ENCODE assay signal across 10 cellular contexts in the genomic region with DNA sequence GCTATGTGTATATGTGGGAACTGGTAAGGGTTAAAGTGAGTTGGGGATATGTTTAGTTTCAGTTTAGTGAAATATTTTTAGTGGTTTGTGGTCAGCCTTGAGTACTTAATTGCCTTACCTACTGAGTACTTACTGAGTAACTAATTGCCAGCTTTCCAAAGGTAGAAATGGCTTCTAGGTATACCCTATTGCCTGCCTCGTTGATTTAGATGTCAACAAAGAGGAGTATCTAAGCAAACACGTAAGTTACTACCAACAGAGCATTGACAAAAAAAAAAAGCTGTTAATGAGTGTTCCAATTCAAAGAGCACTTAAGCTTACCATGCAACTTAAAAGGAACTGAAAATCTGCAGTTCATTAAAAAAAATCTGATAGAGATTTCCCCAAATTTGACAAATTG. TPM values are rescaled to one million over a fixed set of nuclear protein-coding genes. Genes with fewer than 3 reads are reported as not detected.
DNase-seq lines count a peak whose midpoint lies in the region; ATAC-seq and TF ChIP-seq lines count a peak whose summit lies in the region.
"Had no signal": no experiment of that assay in that cellular context is flagged by ENCODE, and none has a peak within 500 bp of the region (broad histone marks: within the 10 kb centered on the region; RNA-seq: fewer than 3 reads in every experiment).

No MANE protein-coding gene starts in this region.

- H3K4me3 ChIP-seq in MM.1S (ENCODE audit: low read length): no peak overlapping the region
- H3K4me3 ChIP-seq in right cardiac atrium (ENCODE audit: low read length): no peak overlapping the region
- H3K4me3 ChIP-seq: Peyer's patch had no signal

- whole genome bisulfite sequencing in right cardiac atrium: 46% methylated on average over 2 of the region's 2 CpGs

- peaks cover 2% of the 10 kb centered on the region for H3K27me3 Mint-ChIP-seq in activated naive CD8-positive, alpha-beta T cell treated with anti-CD3 and anti-CD28 coated beads, Interleukin-2, amount 50 U/mL, for 24 hours
- H3K27me3 Mint-ChIP-seq in activated naive CD8-positive, alpha-beta T cell treated with anti-CD3 and anti-CD28 coated beads for 36 hours: no peaks in the 10 kb centered on the region

- no peak overlapping the region for H3K27ac ChIP-seq in MM.1S (ENCODE audit: low read length)
- H3K27ac ChIP-seq in right cardiac atrium (ENCODE audit: low read length): no peak overlapping the region
- H3K27ac ChIP-seq: Peyer's patch had no signal

- H3K9me3 ChIP-seq in MM.1S (replicated peaks; ENCODE audit: insufficient read depth, low read length) (no peaks in the 10 kb centered on the region), right cardiac atrium (ENCODE audit: control insufficient read depth, low read length) (no peaks in the 10 kb centered on the region)
- H3K9me3 ChIP-seq: Peyer's patch had no signal

- H3K4me3 Mint-ChIP-seq in activated naive CD8-positive, alpha-beta T cell treated with anti-CD3 and anti-CD28 coated beads, Interleukin-2, amount 50 U/mL, for 24 hours: no peak overlapping the region
- no peak overlapping the region for H3K4me3 Mint-ChIP-seq in activated naive CD8-positive, alpha-beta T cell treated with anti-CD3 and anti-CD28 coated beads for 36 hours
- H3K4me3 Mint-ChIP-seq: mesothelial cell of epicardium had no signal

- H3K27me3 ChIP-seq in MM.1S (replicated peaks; ENCODE audit: insufficient read depth, low read length) (no peaks in the 10 kb centered on the region), right cardiac atrium (ENCODE audit: control insufficient read depth, insufficient read depth) (no peaks in the 10 kb centered on the region)
- H3K27me3 ChIP-seq: Peyer's patch had no signal

- DNase-seq in activated naive CD8-positive, alpha-beta T cell treated with anti-CD3 and anti-CD28 coated beads, Interleukin-2, amount 50 U/mL, for 24 hours: no peak
- no peak for DNase-seq in activated naive CD8-positive, alpha-beta T cell treated with anti-CD3 and anti-CD28 coated beads for 36 hours
- DNase-seq in MM.1S (peak; percentile 73), NCI-H2227 treated with DMSO at 0.1 percent for 48 hours (lab: John Stamatoyannopoulos, UW) (no peak), right cardiac atrium (no peak), G401 (ENCODE audit: low spot score) (no peak), SIG-M5 treated with dmso at 0.1 percent for 504 hours (lab: John Stamatoyannopoulos, UW; ENCODE audit: unreplicated experiment) (no peak)
- DNase-seq: Peyer's patch had no signal

- H4K20me1 ChIP-seq in MM.1S (ENCODE audit: insufficient read depth, low read length): no peaks in the 10 kb centered on the region

- no peaks in the 10 kb centered on the region for H3K9me3 Mint-ChIP-seq in activated naive CD8-positive, alpha-beta T cell treated with anti-CD3 and anti-CD28 coated beads, Interleukin-2, amount 50 U/mL, for 24 hours
- H3K9me3 Mint-ChIP-seq in activated naive CD8-positive, alpha-beta T cell treated with anti-CD3 and anti-CD28 coated beads for 36 hours: no peaks in the 10 kb centered on the region

- intact Hi-C loops in right cardiac atrium (cut with DNase I): no loop called here

- H3K36me3 Mint-ChIP-seq in activated naive CD8-positive, alpha-beta T cell treated with anti-CD3 and anti-CD28 coated beads, Interleukin-2, amount 50 U/mL, for 24 hours (ENCODE audit: low read depth): no peaks in the 10 kb centered on the region
- no peaks in the 10 kb centered on the region for H3K36me3 Mint-ChIP-seq in activated naive CD8-positive, alpha-beta T cell treated with anti-CD3 and anti-CD28 coated beads for 36 hours
- H3K36me3 Mint-ChIP-seq: mesothelial cell of epicardium had no signal

- H3K4me1 ChIP-seq in MM.1S (ENCODE audit: low read length) (peaks cover 10% of the 10 kb centered on the region), right cardiac atrium (ENCODE audit: control insufficient read depth, insufficient read depth, low read length) (no peaks in the 10 kb centered on the region)
- H3K4me1 ChIP-seq: Peyer's patch had no signal

- in situ Hi-C loops in G401 (cut with HindIII; ENCODE audit: low sequenced_read_pairs): no loop called here

- ATAC-seq in activated naive CD8-positive, alpha-beta T cell treated with anti-CD3 and anti-CD28 coated beads, Interleukin-2, amount 50 U/mL, for 24 hours: peak; percentile 46
- ATAC-seq in HG02798 (IDR thresholded peaks at IDR 0.05; ENCODE audit: poor library complexity, unreplicated experiment) (peak; percentile 94), right cardiac atrium (no peak)

- no peak overlapping the region for H3K9ac ChIP-seq in MM.1S (ENCODE audit: low read length)

- no peaks in the 10 kb centered on the region for H3K9me2 ChIP-seq in MM.1S (replicated peaks; ENCODE audit: insufficient read depth, low read length)

- no peaks in the 10 kb centered on the region for H3K79me2 ChIP-seq in MM.1S (ENCODE audit: low read length)

- H3K36me3 ChIP-seq in MM.1S (replicated peaks; ENCODE audit: insufficient read depth, low read length): no peaks in the 10 kb centered on the region
- H3K36me3 ChIP-seq: Peyer's patch had no signal

- H3K27ac Mint-ChIP-seq in activated naive CD8-positive, alpha-beta T cell treated with anti-CD3 and anti-CD28 coated beads, Interleukin-2, amount 50 U/mL, for 24 hours: no peak overlapping the region
- no peak overlapping the region for H3K27ac Mint-ChIP-seq in activated naive CD8-positive, alpha-beta T cell treated with anti-CD3 and anti-CD28 coated beads for 36 hours
- H3K27ac Mint-ChIP-seq: mesothelial cell of epicardium had no signal

- no peak overlapping the region for H2AFZ ChIP-seq in MM.1S (ENCODE audit: low read length)

- H3K4me1 Mint-ChIP-seq in activated naive CD8-positive, alpha-beta T cell treated with anti-CD3 and anti-CD28 coated beads, Interleukin-2, amount 50 U/mL, for 24 hours: no peaks in the 10 kb centered on the region
- no peaks in the 10 kb centered on the region for H3K4me1 Mint-ChIP-seq in activated naive CD8-positive, alpha-beta T cell treated with anti-CD3 and anti-CD28 coated beads for 36 hours
- H3K4me1 Mint-ChIP-seq: mesothelial cell of epicardium had no signal

- H3K4me2 ChIP-seq in MM.1S (ENCODE audit: low read depth, low read length): peak overlapping the region; percentile 69

- no peaks in the 10 kb centered on the region for H3F3A ChIP-seq in MM.1S (ENCODE audit: insufficient read depth, low read length)

- no peak for TF ChIP-seq CTCF in MM.1S (IDR thresholded peaks at IDR 0.05; ENCODE audit: low read length)

RNA-seq across cellular contexts. Expression of gene ATP10B, which starts 8.8 kb away (rescaled TPM):
- total RNA-seq in activated naive CD8-positive, alpha-beta T cell treated with anti-CD3 and anti-CD28 coated beads for 36 hours: not detected
- not detected for total RNA-seq in right cardiac atrium
- polyA plus RNA-seq in right cardiac atrium: 0.25 TPM
- not detected in 2 replicates for total RNA-seq in G401 (2014; rRNA removed; shearing (Covaris generic))
- total RNA-seq: mesothelial cell of epicardium had no signal

Comparison
In these comparisons a context has a peak if more than half of its experiments do, and no peak if none do; other contexts are left out.
1. ATAC-seq: peak in activated naive CD8-positive, alpha-beta T cell treated with anti-CD3 and anti-CD28 coated beads, Interleukin-2, amount 50 U/mL, for 24 hours (single experiment) and HG02798 (single experiment); none in right cardiac atrium (0 of 2).